Comparison of ENCODE assay signal across 8 cellular contexts in the genomic region with DNA sequence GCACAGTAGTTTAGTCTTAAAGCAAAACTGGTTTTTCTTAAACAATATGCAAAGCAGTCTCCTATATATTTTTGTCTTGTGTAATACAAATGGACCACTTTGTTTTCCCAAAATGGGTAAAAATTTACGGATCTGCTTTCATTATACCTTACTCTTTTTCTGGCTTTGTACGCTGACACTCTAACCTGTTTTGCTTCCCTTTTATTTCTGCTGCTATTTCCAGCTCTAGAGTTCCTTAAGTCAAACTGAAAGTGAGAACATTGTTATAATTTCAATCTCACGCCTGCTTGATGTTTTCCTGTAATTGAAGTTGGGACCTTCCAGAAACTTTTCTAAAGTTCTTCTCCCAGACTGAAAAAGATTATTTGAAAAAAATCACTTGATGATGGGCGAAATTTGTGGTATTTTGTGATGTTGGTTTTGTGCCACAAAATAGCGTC. TPM values are rescaled to one million over a fixed set of nuclear protein-coding genes. Genes with fewer than 3 reads are reported as not detected.
A peak's percentile ranks its signal among the peaks of the same experiment; 100 is the strongest.
DNase-seq lines count a peak whose midpoint lies in the region; ATAC-seq and TF ChIP-seq lines count a peak whose summit lies in the region.

No MANE protein-coding gene starts in this region.

- H3K4me3 ChIP-seq in HFF-Myc (replicated peaks; ENCODE audit: low read depth, low read length) (peak overlapping the region; percentile 78), WI38 (ENCODE audit: low read depth, low read length) (peak overlapping the region; percentile 87), iPS DF 6.9 (ENCODE audit: low read length) (peak overlapping the region; percentile 95; the same call in 1 of the 2 replicates), stomach smooth muscle (ENCODE audit: low read length in 2 of 2) (peak overlapping the region; percentile 82 to 87)

- H3K4me1 ChIP-seq in iPS DF 6.9 (ENCODE audit: control insufficient read depth, insufficient read depth, low read length) (no peaks in the 10 kb centered on the region; the same call in 1 of the 2 replicates), stomach smooth muscle (ENCODE audit: control insufficient read depth, insufficient read depth, low read length) (peaks cover 4% of the 10 kb centered on the region)

- TF ChIP-seq CTCF in HFF-Myc (IDR thresholded peaks at IDR 0.05; ENCODE audit: low read depth, low read length, missing control alignments) (no peak), WI38 (IDR thresholded peaks at IDR 0.05; ENCODE audit: low read depth, low read length) (no peak)

- no peak overlapping the region for H3K27ac ChIP-seq in iPS DF 6.9 (ENCODE audit: low read length)
- peak overlapping the region; percentile 63 for H3K27ac ChIP-seq in stomach smooth muscle (ENCODE audit: low read length)

- intact Hi-C loops in sciatic nerve (cut with DNase I): no loop called here

- in situ Hi-C loops in Caki2 (cut with HindIII; ENCODE audit: low pct_unique_long_range_greater_than_20kb, low sequenced_read_pairs): no loop called here

- DNase-seq in Caki2 (ENCODE audit: low read depth): peak; percentile 55
- no peak for DNase-seq in HFF-Myc (ENCODE audit: extremely low read depth, low read depth)
- no peak for DNase-seq in iPS DF 6.9 (ENCODE audit: low read depth, low spot score)
- no peak for DNase-seq in stimulated activated CD4-positive, alpha-beta T cell treated with anti-CD3 and anti-CD28 coated beads, Interleukin-1b, Interleukin-23, amount 100 ng/mL, for 48 hours
- no peak for DNase-seq in sciatic nerve (ENCODE audit: low spot score)
- DNase-seq in HEK293T (ENCODE audit: extremely low spot score): no peak

- H3K27me3 ChIP-seq in iPS DF 6.9 (ENCODE audit: control insufficient read depth, insufficient read depth, low read length): no peaks in the 10 kb centered on the region
- H3K27me3 ChIP-seq in stomach smooth muscle (ENCODE audit: control insufficient read depth in 1 of 2, insufficient read depth in 2 of 2, low read length in 2 of 2): no peaks in the 10 kb centered on the region

- POLR2A ChIA-PET in HEK293T (lab: Yijun Ruan, JAX): interaction anchor here (0.7 to 2.9 kb wide), 5 partner anchors 11 to 137 kb away, joined by 3 to 15 read pairs (median 6); no protein-coding TSS in a partner anchor

- no peaks in the 10 kb centered on the region for H3K9me3 ChIP-seq in iPS DF 6.9 (ENCODE audit: control insufficient read depth, insufficient read depth, low read length)
- no peaks in the 10 kb centered on the region for H3K9me3 ChIP-seq in stomach smooth muscle (ENCODE audit: control insufficient read depth in 2 of 2, low read length in 2 of 2)

- no peaks in the 10 kb centered on the region for H3K36me3 ChIP-seq in iPS DF 6.9 (ENCODE audit: control insufficient read depth, insufficient read depth, low read length)
- no peaks in the 10 kb centered on the region for H3K36me3 ChIP-seq in stomach smooth muscle (ENCODE audit: control insufficient read depth in 2 of 2, insufficient read depth in 2 of 2, low read length in 2 of 2)

- peak overlapping the region; percentile 78 to 81 for H3K9ac ChIP-seq in stomach smooth muscle (ENCODE audit: low read length in 2 of 2)

- CTCF ChIA-PET in HEK293T (lab: Yijun Ruan, JAX): no interaction called here

- WGBS in iPS DF 6.9 (ENCODE audit: insufficient coverage, insufficient read length): no CpG with 5 or more reads among the region's 5 CpGs

- ATAC-seq in sciatic nerve: no peak

TF ChIP-seq in HEK293T, 16 proteins besides CTCF, POLR2A, EP300 and RAD21:
- TF ChIP-seq TARDBP (IDR thresholded peaks at IDR 0.05) (no peak), FOXK2 (IDR thresholded peaks at IDR 0.05) (no peak), FOXM1 (IDR thresholded peaks at IDR 0.05; ENCODE audit: borderline replicate concordance) (no peak), L3MBTL2 (conservative IDR thresholded peaks at IDR 0.05) (no peak), ZNF384 (IDR thresholded peaks at IDR 0.05) (no peak), HDGF (IDR thresholded peaks at IDR 0.05; ENCODE audit: borderline replicate concordance) (no peak)
TF ChIP-seq in HEK293T: peak in this region for 0.

RNA-seq across cellular contexts. Expression of a gene that starts 1.7 kb away (rescaled TPM):
- total RNA-seq in Caki2 (2014; rRNA removed; shearing (Covaris generic); ENCODE audit: low replicate concordance): 270 and 324 TPM in 2 replicates
- total RNA-seq in sciatic nerve: 165 TPM
